In the genomic region with DNA sequence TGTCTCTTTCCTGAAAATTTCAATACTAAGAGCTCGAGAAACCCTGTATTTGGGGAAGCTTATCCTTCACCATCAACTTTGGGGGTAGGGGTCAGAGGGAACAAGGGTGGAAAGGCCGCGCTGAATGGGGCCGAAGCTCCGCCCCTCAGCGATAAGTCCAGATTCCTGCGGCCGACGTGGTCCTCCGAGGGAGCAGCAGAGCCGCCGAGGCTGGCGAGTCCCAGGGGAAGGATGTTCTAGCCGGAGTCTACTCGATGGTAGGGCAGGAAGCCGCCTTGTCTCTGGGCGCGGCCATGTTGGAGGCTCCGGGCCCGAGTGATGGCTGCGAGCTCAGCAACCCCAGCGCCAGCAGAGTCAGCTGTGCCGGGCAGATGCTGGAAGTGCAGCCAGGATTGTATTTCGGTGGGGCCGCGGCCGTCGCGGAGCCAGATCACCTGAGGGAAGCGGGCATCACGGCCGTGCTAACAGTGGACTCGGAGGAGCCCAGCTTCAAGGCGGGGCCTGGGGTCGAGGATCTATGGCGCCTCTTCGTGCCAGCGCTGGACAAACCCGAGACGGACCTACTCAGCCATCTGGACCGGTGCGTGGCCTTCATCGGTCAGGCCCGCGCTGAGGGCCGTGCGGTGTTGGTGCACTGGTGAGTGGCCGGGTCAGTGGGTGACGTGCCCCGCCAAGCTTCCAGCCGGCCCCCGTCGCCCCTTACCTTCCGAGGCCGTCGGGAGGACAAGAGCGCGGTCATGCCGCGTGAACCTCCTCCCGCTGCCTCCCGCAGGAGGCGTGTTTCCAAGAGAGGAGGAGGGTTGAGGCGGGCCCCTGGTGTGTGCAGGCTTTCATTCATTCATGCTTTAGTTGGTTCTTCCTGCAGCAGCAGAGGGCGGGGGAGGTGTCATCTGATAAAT, we compare ENCODE assay signal across 8 cellular contexts. TPM values are rescaled to one million over a fixed set of nuclear protein-coding genes. Genes with fewer than 3 reads are reported as not detected.
DNase-seq lines count a peak whose midpoint lies in the region; TF ChIP-seq lines count a peak whose summit lies in the region.

A gene with protein sequence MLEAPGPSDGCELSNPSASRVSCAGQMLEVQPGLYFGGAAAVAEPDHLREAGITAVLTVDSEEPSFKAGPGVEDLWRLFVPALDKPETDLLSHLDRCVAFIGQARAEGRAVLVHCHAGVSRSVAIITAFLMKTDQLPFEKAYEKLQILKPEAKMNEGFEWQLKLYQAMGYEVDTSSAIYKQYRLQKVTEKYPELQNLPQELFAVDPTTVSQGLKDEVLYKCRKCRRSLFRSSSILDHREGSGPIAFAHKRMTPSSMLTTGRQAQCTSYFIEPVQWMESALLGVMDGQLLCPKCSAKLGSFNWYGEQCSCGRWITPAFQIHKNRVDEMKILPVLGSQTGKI (plus strand): TSS at position 278 of the 899 bp plus-strand sequence. CDS start 16 bp downstream, at position 294.

- H3K36me3 ChIP-seq in GM06990 (ENCODE audit: control insufficient read depth, insufficient read depth, low read length): peaks cover 6% of the 10 kb centered on the region
- peaks cover 32 to 36% of the 10 kb centered on the region in 2 experiments for H3K36me3 ChIP-seq in SK-N-SH (replicated peaks in 1 of 2; ENCODE audit: control insufficient read depth in 1 of 2, insufficient read depth in 2 of 2, low read length in 1 of 2)

- peak within 1 kb of the TSS; percentile 96 for H3K9ac ChIP-seq in SK-N-SH

- no peaks in the 10 kb centered on the region for H3K9me2 ChIP-seq in SK-N-SH

- H3K4me2 ChIP-seq in SK-N-SH: peak within 1 kb of the TSS; percentile 94

- TF ChIP-seq EP300 in SK-N-SH (IDR thresholded peaks at IDR 0.05; ENCODE audit: borderline replicate concordance in 1 of 2, low read depth in 1 of 2, low read length in 1 of 2): no peak; a peak in 1 of 4 replicates

- peak; percentile 91 for DNase-seq in GM06990 (ENCODE audit: extremely low read depth, insufficient read length)
- DNase-seq in HEK293T (ENCODE audit: extremely low spot score): peak; percentile 97
- DNase-seq in NAMALWA (ENCODE audit: low spot score): peak; percentile 98
- peak; percentile 92 for DNase-seq in SK-N-SH
- DNase-seq in activated naive CD4-positive, alpha-beta T cell treated with anti-CD3 and anti-CD28 coated beads, Interleukin-2, amount 50 U/mL, for 16 hours: peak; percentile 88
- DNase-seq in germinal center (ENCODE audit: low spot score): peak; percentile 86
- DNase-seq in nucleus accumbens (lab: John Stamatoyannopoulos, UW): peak in 55 of 56 donors; percentile 49 to 96 (median 87)

- no peaks in the 10 kb centered on the region for H3K9me3 ChIP-seq in SK-N-SH

- TF ChIP-seq CTCF in GM06990 (IDR thresholded peaks at IDR 0.05; ENCODE audit: insufficient read depth, low read length, poor library complexity, severe bottlenecking) (peak; percentile 52), SK-N-SH (IDR thresholded peaks at IDR 0.05) (peak; percentile 19)

- H3F3A ChIP-seq in SK-N-SH (replicated peaks; ENCODE audit: insufficient read depth): peaks cover 11% of the 10 kb centered on the region

- peaks cover 14% of the 10 kb centered on the region for H4K20me1 ChIP-seq in SK-N-SH (ENCODE audit: insufficient read depth)

- peak within 1 kb of the TSS; percentile 95 for H3K4me3 ChIP-seq in GM06990 (replicated peaks; ENCODE audit: low read depth, low read length)
- peak within 1 kb of the TSS; percentile 83 to 97 for H3K4me3 ChIP-seq in SK-N-SH (ENCODE audit: low read depth in 2 of 2, low read length in 1 of 2)

- H3K79me2 ChIP-seq in SK-N-SH (ENCODE audit: insufficient read depth): peaks cover 41% of the 10 kb centered on the region

- no peak for TF ChIP-seq RAD21 in SK-N-SH (IDR thresholded peaks at IDR 0.05; ENCODE audit: low read length)

- CTCF ChIA-PET in HEK293T (lab: Yijun Ruan, JAX) (interaction anchor here (0.7 to 1.9 kb wide), 3 partner anchors 13 to 299 kb away, joined by 3 to 8 read pairs (median 3); no protein-coding TSS in a partner anchor), SK-N-SH (lab: Yijun Ruan, JAX) (interaction anchor here (0.8 to 1.8 kb wide), 7 partner anchors 8 to 261 kb away, joined by 3 to 7 read pairs (median 4); no protein-coding TSS in a partner anchor)

- peaks cover 5 to 7% of the 10 kb centered on the region in 2 experiments; a peak in 1 of 4 replicates for H3K4me1 ChIP-seq in SK-N-SH (ENCODE audit: control insufficient read depth in 1 of 2, insufficient read depth in 2 of 2, low read depth in 1 of 2, low read length in 1 of 2)

- POLR2A ChIA-PET in HEK293T (lab: Yijun Ruan, JAX): interaction anchor here (0.7 to 1.8 kb wide), 11 partner anchors 9 to 502 kb away, joined by 3 to 20 read pairs (median 5); a partner anchor contains a TSS
- POLR2A ChIA-PET in SK-N-SH (lab: Yijun Ruan, JAX): interaction anchor here (0.7 to 1.6 kb wide), 6 partner anchors 10 to 287 kb away, joined by 3 to 9 read pairs (median 4); no protein-coding TSS in a partner anchor

- H3K27ac ChIP-seq in SK-N-SH (ENCODE audit: low read depth in 2 of 2, low read length in 1 of 2) (peak within 1 kb of the TSS; percentile 96 to 97), temporal lobe (ENCODE audit: low read depth, low read length) (peak within 1 kb of the TSS; percentile 74)

- no peaks in the 10 kb centered on the region for H3K27me3 ChIP-seq in GM06990 (replicated peaks; ENCODE audit: control insufficient read depth, insufficient read depth, low read length)
- no peaks in the 10 kb centered on the region for H3K27me3 ChIP-seq in SK-N-SH (ENCODE audit: insufficient read depth)

- H2AFZ ChIP-seq in SK-N-SH (ENCODE audit: low read depth): peak within 1 kb of the TSS; percentile 94

- 2% methylated on average over 24 of the region's 65 CpGs for WGBS in SK-N-SH (ENCODE audit: low lambda C conversion rate)

TF ChIP-seq in HEK293T, 16 proteins besides CTCF, POLR2A, EP300 and RAD21:
- TF ChIP-seq L3MBTL2 (conservative IDR thresholded peaks at IDR 0.05): peak; percentile 95
- TF ChIP-seq CTBP1 (IDR thresholded peaks at IDR 0.05; ENCODE audit: borderline replicate concordance): no peak
- no peak for TF ChIP-seq ZNF384 (IDR thresholded peaks at IDR 0.05)
- TF ChIP-seq HDGF (IDR thresholded peaks at IDR 0.05; ENCODE audit: borderline replicate concordance): peak; percentile 91
- peak; percentile 69 for TF ChIP-seq NFRKB (IDR thresholded peaks at IDR 0.05)

TF ChIP-seq in SK-N-SH, 30 proteins besides CTCF, POLR2A, EP300 and RAD21 (continues in another document):
- TF ChIP-seq SIN3A (IDR thresholded peaks at IDR 0.05; ENCODE audit: borderline replicate concordance, low read depth, low read length): peak; percentile 30; the same call in 1 of the 2 replicates
- TF ChIP-seq RFX5 (IDR thresholded peaks at IDR 0.05; ENCODE audit: low read length): no peak
- TF ChIP-seq, protein P1, sequence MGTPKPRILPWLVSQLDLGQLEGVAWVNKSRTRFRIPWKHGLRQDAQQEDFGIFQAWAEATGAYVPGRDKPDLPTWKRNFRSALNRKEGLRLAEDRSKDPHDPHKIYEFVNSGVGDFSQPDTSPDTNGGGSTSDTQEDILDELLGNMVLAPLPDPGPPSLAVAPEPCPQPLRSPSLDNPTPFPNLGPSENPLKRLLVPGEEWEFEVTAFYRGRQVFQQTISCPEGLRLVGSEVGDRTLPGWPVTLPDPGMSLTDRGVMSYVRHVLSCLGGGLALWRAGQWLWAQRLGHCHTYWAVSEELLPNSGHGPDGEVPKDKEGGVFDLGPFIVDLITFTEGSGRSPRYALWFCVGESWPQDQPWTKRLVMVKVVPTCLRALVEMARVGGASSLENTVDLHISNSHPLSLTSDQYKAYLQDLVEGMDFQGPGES (IDR thresholded peaks at IDR 0.05; ENCODE audit: low read depth, low read length): no peak
- peak; percentile 85 for TF ChIP-seq TAF1 (IDR thresholded peaks at IDR 0.05; ENCODE audit: borderline replicate concordance, low read depth, low read length)
- TF ChIP-seq FOXJ3 (CRISPR knock-in tag; IDR thresholded peaks at IDR 0.05): peak; percentile 49; the same call in 1 of the 2 replicates
- TF ChIP-seq TCF12 (IDR thresholded peaks at IDR 0.05): no peak
- no peak for TF ChIP-seq FOXM1 (IDR thresholded peaks at IDR 0.05; ENCODE audit: low read depth)
- TF ChIP-seq, protein P2, sequence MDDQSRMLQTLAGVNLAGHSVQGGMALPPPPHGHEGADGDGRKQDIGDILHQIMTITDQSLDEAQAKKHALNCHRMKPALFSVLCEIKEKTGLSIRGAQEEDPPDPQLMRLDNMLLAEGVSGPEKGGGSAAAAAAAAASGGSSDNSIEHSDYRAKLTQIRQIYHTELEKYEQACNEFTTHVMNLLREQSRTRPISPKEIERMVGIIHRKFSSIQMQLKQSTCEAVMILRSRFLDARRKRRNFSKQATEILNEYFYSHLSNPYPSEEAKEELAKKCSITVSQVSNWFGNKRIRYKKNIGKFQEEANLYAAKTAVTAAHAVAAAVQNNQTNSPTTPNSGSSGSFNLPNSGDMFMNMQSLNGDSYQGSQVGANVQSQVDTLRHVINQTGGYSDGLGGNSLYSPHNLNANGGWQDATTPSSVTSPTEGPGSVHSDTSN (IDR thresholded peaks at IDR 0.05): peak; percentile 79
- no peak for TF ChIP-seq EZH2phosphoT487 (IDR thresholded peaks at IDR 0.05; ENCODE audit: borderline replicate concordance, low read depth)
- peak; percentile 81 for TF ChIP-seq POLR2AphosphoS5 (IDR thresholded peaks at IDR 0.05; ENCODE audit: low read depth, low read length)
- peak; percentile 98 for TF ChIP-seq YY1 (IDR thresholded peaks at IDR 0.05; ENCODE audit: low read depth)
- no peak for TF ChIP-seq MEF2A (IDR thresholded peaks at IDR 0.05; ENCODE audit: borderline replicate concordance, low read depth)
- no peak; the same call in none of the 2 replicates for TF ChIP-seq GATA2 (CRISPR knock-in tag; IDR thresholded peaks at IDR 0.05)
- TF ChIP-seq, protein P3, sequence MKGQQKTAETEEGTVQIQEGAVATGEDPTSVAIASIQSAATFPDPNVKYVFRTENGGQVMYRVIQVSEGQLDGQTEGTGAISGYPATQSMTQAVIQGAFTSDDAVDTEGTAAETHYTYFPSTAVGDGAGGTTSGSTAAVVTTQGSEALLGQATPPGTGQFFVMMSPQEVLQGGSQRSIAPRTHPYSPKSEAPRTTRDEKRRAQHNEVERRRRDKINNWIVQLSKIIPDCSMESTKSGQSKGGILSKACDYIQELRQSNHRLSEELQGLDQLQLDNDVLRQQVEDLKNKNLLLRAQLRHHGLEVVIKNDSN (IDR thresholded peaks at IDR 0.05; ENCODE audit: borderline replicate concordance, low read depth): no peak
- no peak for TF ChIP-seq JUND (IDR thresholded peaks at IDR 0.05)
- peak; percentile 32 for TF ChIP-seq CHD2 (IDR thresholded peaks at IDR 0.05; ENCODE audit: low read length, partially characterized antibody)
- TF ChIP-seq GABPA (IDR thresholded peaks at IDR 0.05; ENCODE audit: low read depth): peak; percentile 70
- no peak for TF ChIP-seq FOSL2 (IDR thresholded peaks at IDR 0.05; ENCODE audit: borderline replicate concordance, low read depth)
- peak; percentile 85 for TF ChIP-seq MXI1 (IDR thresholded peaks at IDR 0.05; ENCODE audit: low read depth, low read length)
- peak; percentile 73 for TF ChIP-seq ELF1 (IDR thresholded peaks at IDR 0.05)

RNA-seq across cellular contexts. Expression of the gene that starts here (rescaled TPM):
- polyA plus RNA-seq in SK-N-SH (2012; rRNA removed): 41.7 and 46.4 TPM in 2 replicates
- polyA plus RNA-seq in SK-N-SH (2012; cell fraction: cytosol; rRNA removed): 43.4 and 52.8 TPM in 2 replicates
- polyA plus RNA-seq in SK-N-SH (2012; cell fraction: nucleus; rRNA removed): 35.8 and 43.2 TPM in 2 replicates
- total RNA-seq in temporal lobe: 47.7 TPM

Comparison
In these comparisons a context has a peak if more than half of its experiments do, and no peak if none do; other contexts are left out.
1. Peak in every context shown above with its lines: DNase-seq, H3K4me3 ChIP-seq and H3K27ac ChIP-seq.